ENCODE assay signal across 21 cellular contexts in genomic region chr22:39512026-39512425, GRCh38. TPM values are rescaled to one million over a fixed set of nuclear protein-coding genes. Genes with fewer than 3 reads are reported as not detected.
DNase-seq lines count a peak whose midpoint lies in the region; ATAC-seq and TF ChIP-seq lines count a peak whose summit lies in the region.
"Had no signal": no experiment of that assay in that cellular context is flagged by ENCODE, and none has a peak within 500 bp of the region (broad histone marks: within the 10 kb centered on the region; RNA-seq: fewer than 3 reads in every experiment).

No MANE protein-coding gene starts in this region.

- POLR2A ChIA-PET in RWPE1 (lab: Yijun Ruan, JAX; ENCODE audit: low non-redundant PET), result no interaction called here

- H3K27me3 Mint-ChIP-seq in T-helper 2 cell treated with Interferon-gamma antibody and Interleukin-4, amounts not matched to agents 5 μg/mL and 100 μg/mL, for 36 hours (ENCODE audit: low read depth), result no peaks in the 10 kb centered on the region
- H3K27me3 Mint-ChIP-seq: CD8-positive, alpha-beta memory T cell had no signal

- no peak overlapping the region for H3K27ac Mint-ChIP-seq in T-helper 2 cell treated with Interferon-gamma antibody and Interleukin-4, amounts not matched to agents 5 μg/mL and 100 μg/mL, for 36 hours
- H3K27ac Mint-ChIP-seq: GM23338 had no signal

- CTCF ChIA-PET in RWPE1 (lab: Yijun Ruan, JAX), result interaction anchor here (0.6 kb wide), 2 partner anchors 22 to 163 kb away, joined by 3 to 7 read pairs; no protein-coding TSS in a partner anchor

- WGBS in sigmoid colon, 2 donors, result 93 to 94% methylated on average over 10 of the region's 10 CpGs

- no peaks in the 10 kb centered on the region for H3K9me3 ChIP-seq in sigmoid colon
- H3K9me3 ChIP-seq: BLaER1 had no signal

- TF ChIP-seq CTCF in RWPE1 (conservative IDR thresholded peaks at IDR 0.05; ENCODE audit: low read depth) (no peak), sigmoid colon (IDR thresholded peaks at IDR 0.05) (no peak), omental fat pad (IDR thresholded peaks at IDR 0.05) (no peak)

- TF ChIP-seq EP300 in sigmoid colon (IDR thresholded peaks at IDR 0.05), result no peak

- H3K36me3 ChIP-seq in sigmoid colon, result peaks cover 22 to 92% (median 48%) of the 10 kb centered on the region in 4 donors

- H3K9me3 Mint-ChIP-seq in T-helper 2 cell treated with Interferon-gamma antibody and Interleukin-4, amounts not matched to agents 5 μg/mL and 100 μg/mL, for 36 hours, result no peaks in the 10 kb centered on the region
- H3K9me3 Mint-ChIP-seq: CD14-positive monocyte; CD8-positive, alpha-beta memory T cell; GM23338 had no signal

- peaks cover 23% of the 10 kb centered on the region for H3K4me1 Mint-ChIP-seq in T-helper 2 cell treated with Interferon-gamma antibody and Interleukin-4, amounts not matched to agents 5 μg/mL and 100 μg/mL, for 36 hours (ENCODE audit: low read depth)
- H3K4me1 Mint-ChIP-seq: GM23338 had no signal

- H3K4me3 ChIP-seq in sigmoid colon, result no peak overlapping the region
- H3K4me3 ChIP-seq: BLaER1, GM23338 had no signal

- DNase-seq in Right ventricle myocardium superior (peak; percentile 39), cardiac septum (ENCODE audit: low spot score) (no peak), RWPE1 (ENCODE audit: low spot score) (no peak), sigmoid colon (peak; percentile 56), omental fat pad (ENCODE audit: low spot score) (no peak), T-helper 9 cell (no peak)
- DNase-seq in T-helper 2 cell treated with Interferon-gamma antibody and Interleukin-4, amounts not matched to agents 5 μg/mL and 100 μg/mL, for 36 hours (ENCODE audit: low spot score), result no peak
- DNase-seq: 8988T; CD8-positive, alpha-beta memory T cell; COR-L47; DMS 273 treated with DMSO at 0.1 percent for 48 hours; DMS53; DND-41; EL; HCEC 1CT had no signal

- intact Hi-C loops in Right ventricle myocardium superior (cut with DNase I), result no loop called here
- intact Hi-C loops in cardiac septum (cut with DNase I), result no loop called here
- intact Hi-C loops in sigmoid colon (cut with DNase I), result no loop called here

- H3K27ac ChIP-seq in RWPE1, result peak overlapping the region; percentile 33; the same call in 1 of the 2 replicates
- no peak overlapping the region for H3K27ac ChIP-seq in sigmoid colon
- H3K27ac ChIP-seq: BLaER1, HL-60 had no signal

- no peaks in the 10 kb centered on the region for H3K4me1 ChIP-seq in sigmoid colon

- no peak overlapping the region for H3K4me3 Mint-ChIP-seq in T-helper 2 cell treated with Interferon-gamma antibody and Interleukin-4, amounts not matched to agents 5 μg/mL and 100 μg/mL, for 36 hours
- H3K4me3 Mint-ChIP-seq: CD8-positive, alpha-beta memory T cell; GM23338 had no signal

- H3K27me3 ChIP-seq in sigmoid colon, result no peaks in the 10 kb centered on the region
- H3K27me3 ChIP-seq: BLaER1 had no signal

- TF ChIP-seq POLR2A in sigmoid colon (IDR thresholded peaks at IDR 0.05), result no peak

- ATAC-seq in Right ventricle myocardium superior (ENCODE audit: poor library complexity), result no peak
- no peak for ATAC-seq in omental fat pad (ENCODE audit: low FRiP score)
- ATAC-seq: GM23338 had no signal

- H3K36me3 Mint-ChIP-seq in T-helper 2 cell treated with Interferon-gamma antibody and Interleukin-4, amounts not matched to agents 5 μg/mL and 100 μg/mL, for 36 hours (ENCODE audit: low read depth), result peaks cover 63% of the 10 kb centered on the region

RNA-seq across cellular contexts. Expression of gene ATF4, which starts 8.3 kb away (rescaled TPM):
- total RNA-seq in Right ventricle myocardium superior, result 200 TPM
- 177 TPM for total RNA-seq in cardiac septum
- total RNA-seq in sigmoid colon, result 100 to 1,000 TPM; 483 to 651 (median 631) TPM
- 100 to 1,000 TPM; 423 to 446 (median 444) TPM for polyA plus RNA-seq in sigmoid colon
- total RNA-seq in omental fat pad, result 100 to 1,000 TPM; 258 to 714 (median 610) TPM

RNA-seq across cellular contexts. Expression of gene MIEF1, which starts 9.9 kb away (rescaled TPM):
- total RNA-seq in Right ventricle myocardium superior (16.7 TPM), cardiac septum (19.4 TPM), sigmoid colon (10 to 100 TPM; 11.8 to 19.7 (median 14.2) TPM), omental fat pad (10 to 100 TPM; 23.6 to 46.0 (median 32.4) TPM)
- polyA plus RNA-seq in sigmoid colon, result 10 to 100 TPM in 2 of 3 donors, 1 to 10 TPM in 1; 9.0 to 25.4 (median 11.6) TPM

RNA-seq across cellular contexts. Expression of gene RPS19BP1, which starts 20.5 kb away (rescaled TPM):
- 59.0 TPM for total RNA-seq in Right ventricle myocardium superior
- total RNA-seq in cardiac septum, result 43.7 TPM
- total RNA-seq in sigmoid colon, result 100 to 1,000 TPM; 148 to 217 (median 189) TPM
- polyA plus RNA-seq in sigmoid colon, result 100 to 1,000 TPM; 176 to 180 (median 180) TPM
- 100 to 1,000 TPM; 103 to 157 (median 133) TPM for total RNA-seq in omental fat pad

RNA-seq across cellular contexts. Expression of gene MGAT3, which starts 55.2 kb away (rescaled TPM):
- total RNA-seq in Right ventricle myocardium superior, result 3.9 TPM
- 24.1 TPM for total RNA-seq in cardiac septum
- total RNA-seq in sigmoid colon, result 1 to 10 TPM in 3 of 4 donors, under 1 TPM in 1; 0.99 to 1.4 (median 1.2) TPM
- 1 to 10 TPM in 1 of 3 donors, under 1 TPM in 2; 0.60 to 8.1 (median 0.92) TPM for polyA plus RNA-seq in sigmoid colon
- total RNA-seq in omental fat pad, result 10 to 100 TPM in 2 of 4 donors, 1 to 10 TPM in 2; 4.1 to 23.5 (median 9.9) TPM
- polyA plus RNA-seq: CD14-positive monocyte had no signal

RNA-seq across cellular contexts. Expression of gene CACNA1I, which starts 58.5 kb away (rescaled TPM):
- 0.03 TPM for total RNA-seq in Right ventricle myocardium superior
- total RNA-seq in cardiac septum, result 0.03 TPM
- total RNA-seq in sigmoid colon, result under 1 TPM in 3 of 4 donors, not detected in 1; under 0.01 to 0.16 (median 0.14) TPM
- polyA plus RNA-seq in sigmoid colon, result under 1 TPM in 1 of 3 donors, not detected in 2; 0.95 TPM
- total RNA-seq in omental fat pad, result under 1 TPM; 0.09 to 0.38 (median 0.26) TPM
- total RNA-seq: HT1080 had no signal
- polyA plus RNA-seq: AG04450, CD14-positive monocyte had no signal

Comparison
In these comparisons a context has a peak if more than half of its experiments do, and no peak if none do; other contexts are left out.
1. DNase-seq: peak in Right ventricle myocardium superior (single experiment) and sigmoid colon (single experiment); none in cardiac septum (single experiment), RWPE1 (single experiment), T-helper 2 cell treated with Interferon-gamma antibody and Interleukin-4, amounts not matched to agents 5 μg/mL and 100 μg/mL, for 36 hours (single experiment), omental fat pad (single experiment) and T-helper 9 cell (single experiment).